ENCODE assay signal across 28 cellular contexts in the genomic region with DNA sequence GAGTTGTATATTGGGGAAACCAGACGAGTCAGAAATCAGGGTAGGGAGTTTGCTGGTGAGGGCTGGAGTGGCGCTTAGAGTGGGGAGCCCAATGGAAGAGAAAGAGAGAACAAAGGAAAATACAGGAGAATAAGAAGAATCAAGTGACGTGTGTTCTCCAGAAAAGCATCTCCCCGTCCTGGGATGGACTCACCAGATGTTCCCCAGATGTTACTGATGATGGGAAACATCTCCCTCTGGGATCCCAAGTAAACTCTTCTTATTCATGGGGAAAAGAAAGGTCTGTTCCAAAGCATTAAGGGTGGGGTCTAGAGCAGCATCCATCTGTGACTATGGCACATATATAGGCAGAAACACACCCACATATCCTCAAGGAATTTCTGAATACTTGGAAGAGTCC. TPM values are rescaled to one million over a fixed set of nuclear protein-coding genes. Genes with fewer than 3 reads are reported as not detected.
DNase-seq lines count a peak whose midpoint lies in the region; ATAC-seq and TF ChIP-seq lines count a peak whose summit lies in the region.
"Had no signal": no experiment of that assay in that cellular context is flagged by ENCODE, and none has a peak within 500 bp of the region (broad histone marks: within the 10 kb centered on the region; RNA-seq: fewer than 3 reads in every experiment).

No MANE protein-coding gene starts in this region.

- no peak overlapping the region for H3K4me3 Mint-ChIP-seq in activated CD4-positive, alpha-beta T cell treated with anti-CD3 and anti-CD28 coated beads for 36 hours
- no peak overlapping the region for H3K4me3 Mint-ChIP-seq in activated CD8-positive, alpha-beta T cell treated with anti-CD3 and anti-CD28 coated beads, Interleukin-2, amount 10 ng/mL, durations not matched to agents 7 days and 5 days
- H3K4me3 Mint-ChIP-seq: GM23338, mesothelial cell of epicardium had no signal

- H2AFZ ChIP-seq in smooth muscle cell (ENCODE audit: low read depth): peak overlapping the region; percentile 31
- H2AFZ ChIP-seq: GM23338, neural progenitor cell had no signal

- H3K4me1 Mint-ChIP-seq in activated CD4-positive, alpha-beta T cell treated with anti-CD3 and anti-CD28 coated beads for 36 hours: peaks cover 23% of the 10 kb centered on the region
- peaks cover 34% of the 10 kb centered on the region for H3K4me1 Mint-ChIP-seq in activated CD8-positive, alpha-beta T cell treated with anti-CD3 and anti-CD28 coated beads, Interleukin-2, amount 10 ng/mL, durations not matched to agents 7 days and 5 days (ENCODE audit: low read depth)

- ATAC-seq in activated CD4-positive, alpha-beta T cell treated with anti-CD3 and anti-CD28 coated beads for 36 hours: no peak
- ATAC-seq in activated CD8-positive, alpha-beta T cell treated with anti-CD3 and anti-CD28 coated beads, Interleukin-2, amount 10 ng/mL, durations not matched to agents 7 days and 5 days: no peak
- ATAC-seq: GM23338, left ventricle myocardium superior, right cardiac atrium, SK-N-SH treated with all-trans-retinoic acid at 6 μM for 48 hours had no signal

- CTCF ChIA-PET in activated CD4-positive, alpha-beta T cell treated with anti-CD3 and anti-CD28 coated beads for 36 hours (lab: Charles Lee): interaction anchor here (1.0 to 1.9 kb wide), 3 partner anchors 10 to 34 kb away, joined by 3 to 8 read pairs (median 4); no protein-coding TSS in a partner anchor
- CTCF ChIA-PET in activated CD8-positive, alpha-beta T cell treated with anti-CD3 and anti-CD28 coated beads, Interleukin-2, amount 10 ng/mL, durations not matched to agents 7 days and 5 days (lab: Charles Lee): interaction anchor here (1.0 to 1.8 kb wide), 3 partner anchors 30 to 136 kb away, joined by 3 to 7 read pairs (median 4); no protein-coding TSS in a partner anchor

- H3K79me2 ChIP-seq in smooth muscle cell (ENCODE audit: low read depth): peaks cover 17% of the 10 kb centered on the region

- H3F3A ChIP-seq in smooth muscle cell (ENCODE audit: low read depth): peaks cover 16% of the 10 kb centered on the region

- H3K4me3 ChIP-seq in fibroblast of villous mesenchyme (ENCODE audit: low read depth, low read length) (no peak overlapping the region), smooth muscle cell (no peak overlapping the region)
- H3K4me3 ChIP-seq: GM23338, neural progenitor cell had no signal

- no peak for DNase-seq in activated CD4-positive, alpha-beta T cell treated with anti-CD3 and anti-CD28 coated beads for 36 hours
- no peak for DNase-seq in activated CD4-positive, alpha-beta T cell treated with anti-CD3 and anti-CD28 coated beads for 48 hours
- no peak for DNase-seq in activated CD8-positive, alpha-beta T cell treated with anti-CD3 and anti-CD28 coated beads, Interleukin-2, amount 10 ng/mL, durations not matched to agents 7 days and 5 days
- DNase-seq in fibroblast of villous mesenchyme (ENCODE audit: low read depth) (peak; percentile 71), smooth muscle cell (lab: John Stamatoyannopoulos, UW; ENCODE audit: unreplicated experiment) (no peak), Ammon's horn (ENCODE audit: low spot score) (no peak), pons (ENCODE audit: low spot score) (no peak), NCI-H1105 (lab: John Stamatoyannopoulos, UW) (no peak)
- DNase-seq: 8988T; activated naive CD4-positive, alpha-beta T cell treated with Interleukin-2 at 50 U/mL for 16 hours; activated T-cell treated with anti-CD3 and anti-CD28 coated beads, Interleukin-2, amount 50 U/mL, for 48 hours; amygdala; DMS153; effector CD4-positive, alpha-beta T cell; erythroblast; left ventricle myocardium superior; NCI-H2171; NCI-H510A; posterior cingulate gyrus; right cardiac atrium; stimulated activated CD4-positive, alpha-beta T cell treated with anti-CD3 and anti-CD28 coated beads, Interleukin-2, amount 100 ng/mL, for 48 hours; T-helper 2 cell had no signal

- no peak overlapping the region for H3K4me2 ChIP-seq in smooth muscle cell
- H3K4me2 ChIP-seq: GM23338, neural progenitor cell had no signal

- H3K36me3 Mint-ChIP-seq in activated CD4-positive, alpha-beta T cell treated with anti-CD3 and anti-CD28 coated beads for 36 hours (ENCODE audit: low read depth): peaks cover 13% of the 10 kb centered on the region
- peaks cover 9% of the 10 kb centered on the region for H3K36me3 Mint-ChIP-seq in activated CD8-positive, alpha-beta T cell treated with anti-CD3 and anti-CD28 coated beads, Interleukin-2, amount 10 ng/mL, durations not matched to agents 7 days and 5 days (ENCODE audit: low read depth)
- H3K36me3 Mint-ChIP-seq: mesothelial cell of epicardium, neural progenitor cell had no signal

- no peaks in the 10 kb centered on the region for H3K36me3 ChIP-seq in smooth muscle cell (ENCODE audit: low read depth)
- H3K36me3 ChIP-seq: neural progenitor cell had no signal

- no peaks in the 10 kb centered on the region for H3K9me3 Mint-ChIP-seq in activated CD4-positive, alpha-beta T cell treated with anti-CD3 and anti-CD28 coated beads for 36 hours (ENCODE audit: low read depth)
- H3K9me3 Mint-ChIP-seq in activated CD8-positive, alpha-beta T cell treated with anti-CD3 and anti-CD28 coated beads, Interleukin-2, amount 10 ng/mL, durations not matched to agents 7 days and 5 days (ENCODE audit: insufficient read depth): no peaks in the 10 kb centered on the region
- H3K9me3 Mint-ChIP-seq: GM23338, mesothelial cell of epicardium, neural progenitor cell had no signal

- no peak overlapping the region for H3K9ac ChIP-seq in smooth muscle cell (ENCODE audit: low read depth)
- H3K9ac ChIP-seq: neural progenitor cell had no signal

- H3K27ac Mint-ChIP-seq in activated CD4-positive, alpha-beta T cell treated with anti-CD3 and anti-CD28 coated beads for 36 hours: peak overlapping the region; percentile 40
- H3K27ac Mint-ChIP-seq in activated CD8-positive, alpha-beta T cell treated with anti-CD3 and anti-CD28 coated beads, Interleukin-2, amount 10 ng/mL, durations not matched to agents 7 days and 5 days: peak overlapping the region; percentile 18
- H3K27ac Mint-ChIP-seq: GM23338, neural progenitor cell had no signal

- peaks cover 19% of the 10 kb centered on the region for H4K20me1 ChIP-seq in smooth muscle cell (ENCODE audit: low read depth)

- intact Hi-C loops in activated CD4-positive, alpha-beta T cell treated with anti-CD3 and anti-CD28 coated beads for 36 hours (cut with DNase I, micrococcal nuclease): no loop called here

- peaks cover 17% of the 10 kb centered on the region for H3K4me1 ChIP-seq in smooth muscle cell (ENCODE audit: low read depth)

- H3K9me3 ChIP-seq in smooth muscle cell (replicated peaks; ENCODE audit: low read depth): no peaks in the 10 kb centered on the region

- H3K27ac ChIP-seq in smooth muscle cell (ENCODE audit: low read depth): peak overlapping the region; percentile 33
- H3K27ac ChIP-seq: neural progenitor cell, RWPE1 had no signal

- no peaks in the 10 kb centered on the region for H3K27me3 Mint-ChIP-seq in activated CD4-positive, alpha-beta T cell treated with anti-CD3 and anti-CD28 coated beads for 36 hours
- peaks cover 21% of the 10 kb centered on the region for H3K27me3 Mint-ChIP-seq in activated CD8-positive, alpha-beta T cell treated with anti-CD3 and anti-CD28 coated beads, Interleukin-2, amount 10 ng/mL, durations not matched to agents 7 days and 5 days (ENCODE audit: low read depth)

- H3K27me3 ChIP-seq in smooth muscle cell (ENCODE audit: low read depth): no peaks in the 10 kb centered on the region

- 71% methylated on average over 4 of the region's 4 CpGs for WGBS in smooth muscle cell (ENCODE audit: low lambda C conversion rate)

- TF ChIP-seq CTCF in fibroblast of villous mesenchyme (IDR thresholded peaks at IDR 0.05; ENCODE audit: insufficient read depth, low read depth, low read length) (no peak), smooth muscle cell (IDR thresholded peaks at IDR 0.05; ENCODE audit: borderline replicate concordance, insufficient read depth, poor library complexity, severe bottlenecking) (no peak)

- POLR2A ChIA-PET in activated CD4-positive, alpha-beta T cell treated with anti-CD3 and anti-CD28 coated beads for 36 hours (lab: Charles Lee): no interaction called here
- POLR2A ChIA-PET in activated CD8-positive, alpha-beta T cell treated with anti-CD3 and anti-CD28 coated beads, Interleukin-2, amount 10 ng/mL, durations not matched to agents 7 days and 5 days (lab: Charles Lee): no interaction called here

RNA-seq across cellular contexts. Expression of gene CSRNP1, which starts 3.0 kb away (rescaled TPM):
- 10 to 100 TPM; 68.3 to 78.5 TPM for total RNA-seq in activated CD4-positive, alpha-beta T cell treated with anti-CD3 and anti-CD28 coated beads for 36 hours
- total RNA-seq in activated CD8-positive, alpha-beta T cell treated with anti-CD3 and anti-CD28 coated beads, Interleukin-2, amount 10 ng/mL, durations not matched to agents 7 days and 5 days: 10 to 100 TPM; 15.6 to 16.0 TPM
- total RNA-seq in fibroblast of villous mesenchyme: 16.8 and 20.7 TPM in 2 replicates
- total RNA-seq in smooth muscle cell: 124 and 159 TPM in 2 replicates
- 198 and 252 TPM in 2 replicates for polyA plus RNA-seq in smooth muscle cell

RNA-seq across cellular contexts. Expression of gene XIRP1, which starts 36.0 kb away (rescaled TPM):
- 1 to 10 TPM; 1.4 to 2.2 TPM for total RNA-seq in activated CD4-positive, alpha-beta T cell treated with anti-CD3 and anti-CD28 coated beads for 36 hours
- total RNA-seq in activated CD8-positive, alpha-beta T cell treated with anti-CD3 and anti-CD28 coated beads, Interleukin-2, amount 10 ng/mL, durations not matched to agents 7 days and 5 days: not detected
- total RNA-seq in fibroblast of villous mesenchyme (under 0.01 TPM in 1 of 2 replicates, not detected in the other), smooth muscle cell (0.13 and 0.31 TPM in 2 replicates)
- 0.60 and 0.75 TPM in 2 replicates for polyA plus RNA-seq in smooth muscle cell
- total RNA-seq: GM23338, mesothelial cell of epicardium, temporal lobe had no signal
- polyA plus RNA-seq: GM23338 had no signal

RNA-seq across cellular contexts. Expression of gene TTC21A, which starts 48.9 kb away (rescaled TPM):
- total RNA-seq in activated CD4-positive, alpha-beta T cell treated with anti-CD3 and anti-CD28 coated beads for 36 hours: 1 to 10 TPM; 1.8 to 2.3 TPM
- total RNA-seq in activated CD8-positive, alpha-beta T cell treated with anti-CD3 and anti-CD28 coated beads, Interleukin-2, amount 10 ng/mL, durations not matched to agents 7 days and 5 days: 1 to 10 TPM in 1 of 2 experiments, under 1 TPM in 1; 0.97 to 1.2 TPM
- 3.5 and 3.9 TPM in 2 replicates for total RNA-seq in fibroblast of villous mesenchyme
- 1.7 and 2.3 TPM in 2 replicates for total RNA-seq in smooth muscle cell
- polyA plus RNA-seq in smooth muscle cell: 10.2 and 10.6 TPM in 2 replicates

RNA-seq across cellular contexts. Expression of gene GORASP1, which starts 49.0 kb away (rescaled TPM):
- 10 to 100 TPM; 23.0 to 23.8 TPM for total RNA-seq in activated CD4-positive, alpha-beta T cell treated with anti-CD3 and anti-CD28 coated beads for 36 hours
- total RNA-seq in activated CD8-positive, alpha-beta T cell treated with anti-CD3 and anti-CD28 coated beads, Interleukin-2, amount 10 ng/mL, durations not matched to agents 7 days and 5 days: 10 to 100 TPM; 10.8 to 11.0 TPM
- total RNA-seq in fibroblast of villous mesenchyme: 44.9 and 50.9 TPM in 2 replicates
- 27.6 and 29.5 TPM in 2 replicates for total RNA-seq in smooth muscle cell
- polyA plus RNA-seq in smooth muscle cell: 41.6 and 57.0 TPM in 2 replicates
